8 cellular contexts compared by ENCODE assay signal in the genomic region with DNA sequence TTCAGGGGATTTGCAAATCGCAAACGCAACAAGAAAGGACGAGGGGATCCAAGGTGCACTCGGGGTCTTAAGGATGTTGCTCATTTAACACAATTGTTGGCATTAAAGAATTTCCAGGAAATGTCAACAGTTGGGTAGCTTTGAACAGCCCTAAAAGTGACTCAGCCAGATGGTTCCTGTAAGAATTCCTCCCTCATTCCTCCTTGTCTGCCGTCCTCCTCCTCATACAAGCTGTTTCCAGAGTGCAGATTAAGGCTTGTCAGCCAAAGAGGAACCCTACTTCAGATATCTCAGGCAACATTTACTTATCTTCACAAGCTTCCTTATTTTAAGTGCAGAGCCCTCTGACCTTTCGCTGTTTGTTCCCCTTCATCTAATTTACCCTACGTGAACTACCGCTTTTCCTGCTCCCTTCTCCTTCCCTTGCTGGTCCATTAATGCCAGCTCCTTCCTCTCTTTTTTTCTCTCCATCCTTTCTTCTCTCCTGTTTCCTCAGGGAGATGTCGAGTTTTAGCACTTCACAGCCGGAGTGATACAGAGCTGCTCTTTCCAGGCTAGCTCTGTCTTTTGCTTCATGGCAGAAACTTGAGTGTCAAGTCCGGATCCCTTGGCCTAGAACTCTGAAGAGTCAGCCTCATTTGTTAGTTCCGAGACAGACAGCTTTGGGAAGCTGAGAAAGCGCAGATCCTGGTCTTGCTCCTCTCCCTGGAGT. TPM values are rescaled to one million over a fixed set of nuclear protein-coding genes. Genes with fewer than 3 reads are reported as not detected.
DNase-seq lines count a peak whose midpoint lies in the region; ATAC-seq and TF ChIP-seq lines count a peak whose summit lies in the region.

No MANE protein-coding gene starts in this region.

- peak overlapping the region; percentile 63 for H3K4me2 ChIP-seq in fibroblast of lung (ENCODE audit: extremely low read depth, insufficient read depth, low read length)

- H3K9me3 ChIP-seq in RWPE2 (ENCODE audit: severe bottlenecking): no peaks in the 10 kb centered on the region
- H3K9me3 ChIP-seq in fibroblast of lung (ENCODE audit: control insufficient read depth, insufficient read depth, low read depth, low read length): no peaks in the 10 kb centered on the region
- H3K9me3 ChIP-seq in psoas muscle: no peaks in the 10 kb centered on the region

- H2AFZ ChIP-seq in fibroblast of lung (ENCODE audit: low read length): no peak overlapping the region

- H3K4me1 ChIP-seq in RWPE2 (ENCODE audit: insufficient read depth, poor library complexity, severe bottlenecking): peaks cover 30% of the 10 kb centered on the region
- peaks cover 36% of the 10 kb centered on the region for H3K4me1 ChIP-seq in fibroblast of lung (ENCODE audit: control insufficient read depth, extremely low read depth, insufficient read depth, low read length)
- peaks cover 10% of the 10 kb centered on the region for H3K4me1 ChIP-seq in psoas muscle

- peak; percentile 38 for DNase-seq in H4 (ENCODE audit: low spot score)
- DNase-seq in RWPE2 (ENCODE audit: low spot score): no peak
- DNase-seq in fibroblast of lung (ENCODE audit: low read depth in 2 of 2): peak; percentile 39 to 93
- DNase-seq in psoas muscle: no peak
- no peak for DNase-seq in NCI-H2171 treated with DMSO at 0.1 percent for 48 hours (lab: John Stamatoyannopoulos, UW)
- no peak for DNase-seq in GM10266 (ENCODE audit: extremely low spot score)
- DNase-seq in cerebellar nuclear complex (lab: John Stamatoyannopoulos, UW): no peak

- no peaks in the 10 kb centered on the region for H3K79me2 ChIP-seq in fibroblast of lung (ENCODE audit: control insufficient read depth, insufficient read depth, low read length)

- H3K27ac ChIP-seq in RWPE2 (ENCODE audit: poor library complexity, severe bottlenecking) (peak overlapping the region; percentile 80), fibroblast of lung (ENCODE audit: insufficient read depth, low read length) (peak overlapping the region; percentile 89), psoas muscle (peak overlapping the region; percentile 19)

- WGBS in psoas muscle, 3 donors: 76 to 85% (median 83%) methylated on average over 13 of the region's 13 CpGs

- H3K4me3 ChIP-seq in RWPE2 (ENCODE audit: severe bottlenecking) (no peak overlapping the region), fibroblast of lung (replicated peaks in 1 of 4; ENCODE audit: control extremely low read depth in 1 of 4, insufficient read depth in 1 of 4, low read depth in 3 of 4, low read length in 4 of 4) (no peak overlapping the region), psoas muscle (no peak overlapping the region)

- peak overlapping the region; percentile 3 for H3K9ac ChIP-seq in fibroblast of lung (ENCODE audit: insufficient read depth, low read length)

- TF ChIP-seq CTCF in RWPE2 (IDR thresholded peaks at IDR 0.05; ENCODE audit: poor library complexity, severe bottlenecking) (no peak), fibroblast of lung (conservative IDR thresholded peaks at IDR 0.05 in 1 of 2, IDR thresholded peaks at IDR 0.05 in 1 of 2; ENCODE audit: low read depth in 1 of 2, low read length in 2 of 2) (no peak), psoas muscle (IDR thresholded peaks at IDR 0.05) (no peak), GM10266 (IDR thresholded peaks at IDR 0.05; ENCODE audit: control insufficient read depth, insufficient read depth, low read depth, missing control alignments) (no peak)

- H3K36me3 ChIP-seq in RWPE2 (ENCODE audit: low read depth): no peaks in the 10 kb centered on the region
- H3K36me3 ChIP-seq in fibroblast of lung (ENCODE audit: control insufficient read depth, insufficient read depth, low read length): no peaks in the 10 kb centered on the region
- H3K36me3 ChIP-seq in psoas muscle (ENCODE audit: insufficient read depth in 1 of 2, low read depth in 1 of 2): no peaks in the 10 kb centered on the region

- peak; percentile 37; the same call in 1 of the 3 replicates for ATAC-seq in RWPE2 (ENCODE audit: low read depth)
- no peak for ATAC-seq in psoas muscle
- no peak for ATAC-seq in HG03196 (IDR thresholded peaks at IDR 0.05; ENCODE audit: unreplicated experiment)

- H4K20me1 ChIP-seq in fibroblast of lung (ENCODE audit: control insufficient read depth, extremely low read depth, insufficient read depth, low read length): no peaks in the 10 kb centered on the region

- H3K27me3 ChIP-seq in RWPE2 (ENCODE audit: insufficient read depth, poor library complexity, severe bottlenecking) (no peaks in the 10 kb centered on the region), fibroblast of lung (ENCODE audit: control insufficient read depth, insufficient read depth, low read length) (no peaks in the 10 kb centered on the region), psoas muscle (ENCODE audit: insufficient read depth in 3 of 3, low read length in 2 of 3) (no peaks in the 10 kb centered on the region)

- intact Hi-C loops in psoas muscle (cut with DNase I): loop anchor here in 1 of 2 donors (10.0 kb wide), 1 partner anchor 50 kb away; no protein-coding TSS in a partner anchor

RNA-seq across cellular contexts. Expression of a gene that starts 26.1 kb away (rescaled TPM):
- total RNA-seq in H4 (2014; rRNA removed; shearing (Covaris generic)): 31.9 and 33.7 TPM in 2 replicates
- 12.8 and 19.3 TPM in 2 replicates for total RNA-seq in fibroblast of lung
- polyA plus RNA-seq in fibroblast of lung: 24.5 and 31.1 TPM in 2 replicates
- 19.2 and 19.9 TPM in 2 replicates for polyA plus RNA-seq in fibroblast of lung (2012)
- 3.7 and 44.6 TPM in 2 replicates for polyA minus RNA-seq in fibroblast of lung (ENCODE audit: low replicate concordance)
- total RNA-seq in psoas muscle: 10 to 100 TPM in 3 of 4 donors, 1 to 10 TPM in 1; 9.4 to 12.0 (median 10.3) TPM
- 10 to 100 TPM; 14.8 to 19.4 (median 17.4) TPM for polyA plus RNA-seq in psoas muscle

Comparison
In these comparisons a context has a peak if more than half of its experiments do, and no peak if none do; other contexts are left out.
1. DNase-seq: peak in H4 (single experiment) and fibroblast of lung (2 of 2); none in RWPE2 (single experiment), psoas muscle (0 of 2), NCI-H2171 treated with DMSO at 0.1 percent for 48 hours (single experiment), GM10266 (single experiment) and cerebellar nuclear complex (0 of 2).
2. H3K27ac ChIP-seq: peak in every context shown above with its lines; median percentile 89 in fibroblast of lung; 80 in RWPE2; 19 in psoas muscle.